23 cellular contexts compared by ENCODE assay signal in the genomic region with DNA sequence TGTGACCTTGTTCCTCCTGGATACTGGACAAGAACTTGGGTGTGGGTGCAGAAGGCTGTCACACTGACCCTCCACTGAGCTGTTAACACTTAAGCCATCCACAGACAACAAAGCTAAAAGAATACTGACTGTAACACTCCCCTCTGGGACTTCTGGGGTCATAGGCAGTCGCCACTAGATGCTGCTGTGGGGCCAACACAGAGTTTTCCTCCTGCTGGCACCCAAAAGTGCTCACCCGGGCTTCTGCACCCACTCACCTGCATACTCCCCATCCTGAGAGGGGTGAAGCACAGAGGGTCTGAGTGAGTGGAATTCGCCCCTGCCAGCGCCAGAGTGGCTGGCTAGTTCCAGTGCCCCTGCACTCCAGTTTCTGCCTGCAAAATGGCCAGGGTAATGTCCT.
"Had no signal": no experiment of that assay in that cellular context is flagged by ENCODE, and none has a peak within 500 bp of the region (broad histone marks: within the 10 kb centered on the region; RNA-seq: fewer than 3 reads in every experiment).

No MANE protein-coding gene starts in this region.

- H3K27me3 ChIP-seq: transverse colon had no signal

- DNase-seq: activated B cell treated with CpG ODN at 0.5 μM for 24 hours; activated CD4-positive, alpha-beta T cell treated with anti-CD3 and anti-CD28 coated beads for 48 hours; activated CD8-positive, alpha-beta T cell treated with anti-CD3 and anti-CD28 coated beads for 36 hours; activated effector memory CD4-positive, alpha-beta T cell treated with Interleukin-2 at 50 U/mL for 16 hours; activated naive CD4-positive, alpha-beta T cell treated with anti-CD3 and anti-CD28 coated beads, Interleukin-2, amount 50 U/mL, for 16 hours; activated T-cell treated with anti-CD3 and anti-CD28 coated beads, Interleukin-2, amount 50 U/mL, for 4 hours; caudate nucleus; foreskin fibroblast; hypothalamus; kidney; left ventricle myocardium superior; mesenchymal stem cell; natural killer cell; nucleus accumbens; stimulated activated CD4-positive, alpha-beta T cell treated with anti-CD3 and anti-CD28 coated beads, Interleukin-15, amount 100 ng/mL, for 24 hours; stimulated activated CD4-positive, alpha-beta T cell treated with anti-CD3 and anti-CD28 coated beads, Interleukin-4, amount 100 ng/mL, for 1 hour; stimulated activated naive CD4-positive, alpha-beta T cell; transverse colon had no signal

- H3K27ac ChIP-seq: prostate gland, skin epidermis, transverse colon had no signal

- H3K9me3 ChIP-seq: prostate gland, transverse colon had no signal

- H3K27ac Mint-ChIP-seq: activated B cell treated with CpG ODN at 0.5 μM for 24 hours; activated CD8-positive, alpha-beta T cell treated with anti-CD3 and anti-CD28 coated beads for 36 hours; natural killer cell had no signal

- H3K4me1 Mint-ChIP-seq: activated B cell treated with CpG ODN at 0.5 μM for 24 hours, natural killer cell had no signal

- H3K36me3 ChIP-seq: prostate gland, transverse colon had no signal

- H3K9me3 Mint-ChIP-seq: activated T-cell treated with anti-CD3 and anti-CD28 coated beads, Interleukin-2, amount 50 U/mL, for 4 hours had no signal

- FAIRE-seq: colon, endometrium, kidney had no signal

- H3K27me3 Mint-ChIP-seq: activated B cell treated with CpG ODN at 0.5 μM for 24 hours; activated CD8-positive, alpha-beta T cell treated with anti-CD3 and anti-CD28 coated beads for 36 hours had no signal

- H3K4me1 ChIP-seq: prostate gland, transverse colon had no signal

- ATAC-seq: activated CD8-positive, alpha-beta T cell treated with anti-CD3 and anti-CD28 coated beads for 36 hours; activated T-cell treated with anti-CD3 and anti-CD28 coated beads, Interleukin-2, amount 50 U/mL, for 4 hours; left ventricle myocardium superior; natural killer cell; right cardiac atrium had no signal

- H3K4me3 Mint-ChIP-seq: activated B cell treated with CpG ODN at 0.5 μM for 24 hours; activated CD8-positive, alpha-beta T cell treated with anti-CD3 and anti-CD28 coated beads for 36 hours; activated T-cell treated with anti-CD3 and anti-CD28 coated beads, Interleukin-2, amount 50 U/mL, for 4 hours; natural killer cell had no signal

- H3K4me3 ChIP-seq: prostate gland, skin epidermis, transverse colon had no signal
